Comparison of ENCODE assay signal across 1 cellular context in the genomic region with DNA sequence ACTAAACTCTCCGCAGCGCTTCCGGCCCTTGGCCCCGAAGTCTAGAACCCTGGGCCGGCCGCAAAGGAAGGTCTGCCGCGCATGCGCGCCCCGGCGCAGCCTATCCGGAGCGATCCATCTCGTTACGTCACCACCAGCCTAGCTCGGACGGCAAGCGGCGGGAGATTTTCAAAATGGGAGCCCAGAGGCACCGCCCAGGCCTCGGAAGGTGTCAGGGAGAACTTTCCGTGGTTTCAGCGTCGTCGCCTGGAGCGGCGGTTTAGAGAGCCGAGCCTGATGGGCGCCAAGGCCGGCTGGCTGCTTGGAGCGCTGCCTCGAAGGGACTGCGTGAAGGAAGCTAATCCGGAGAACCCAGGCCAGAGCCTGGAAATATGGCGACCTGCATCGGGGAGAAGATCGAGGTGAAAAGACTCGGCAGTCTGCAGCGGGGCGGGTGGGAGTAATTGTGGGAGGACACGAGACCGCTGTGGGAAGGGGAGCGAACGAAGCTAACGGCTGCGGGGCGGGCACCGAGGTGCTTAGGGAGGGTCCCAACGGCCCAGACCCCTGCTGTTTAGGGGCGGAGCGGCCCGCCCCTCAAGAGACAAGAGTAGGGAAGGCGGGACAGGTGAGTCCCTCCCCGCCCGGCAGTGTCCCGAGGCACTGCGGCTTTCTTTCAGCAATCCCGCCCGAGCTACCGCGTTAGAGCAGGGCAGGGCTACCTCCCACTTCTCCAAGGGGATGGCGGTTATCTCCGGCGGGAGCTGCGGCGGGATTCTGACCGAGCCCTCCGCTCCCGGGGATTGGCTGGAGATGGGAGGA.
TF ChIP-seq lines count a peak whose summit lies in the region.

TSS of gene PLK4 (plus strand) at position 130 of the 801 bp plus-strand sequence. CDS start at position 372, 242 bp downstream.

TF ChIP-seq in K562, 482 proteins besides CTCF, POLR2A, EP300 and RAD21 (continued from another document and continues in another):
- peak; percentile 81 for TF ChIP-seq E2F8 (IDR thresholded peaks at IDR 0.05; ENCODE audit: low read depth, partially characterized antibody)
- TF ChIP-seq CCNT2 (IDR thresholded peaks at IDR 0.05; ENCODE audit: borderline replicate concordance, extremely low read depth, insufficient read length, low read depth, low read length) = no peak
- TF ChIP-seq ZNF24 (IDR thresholded peaks at IDR 0.05) = no peak
- no peak for TF ChIP-seq CHD4 (IDR thresholded peaks at IDR 0.05; ENCODE audit: insufficient read depth, insufficient replicate concordance, low read depth, low read length, poor library complexity, severe bottlenecking)
- TF ChIP-seq THAP7 (CRISPR knock-in tag; IDR thresholded peaks at IDR 0.05) = no peak
- no peak for TF ChIP-seq ZNF311 (CRISPR knock-in tag; IDR thresholded peaks at IDR 0.05)
- TF ChIP-seq MCM2 (IDR thresholded peaks at IDR 0.05; ENCODE audit: low read depth) = no peak
- TF ChIP-seq ZNF224 (CRISPR knock-in tag; IDR thresholded peaks at IDR 0.05) = no peak
- TF ChIP-seq TCF7L2 (IDR thresholded peaks at IDR 0.05; ENCODE audit: low read depth, low read length) = no peak
- no peak; the same call in 1 of the 2 replicates for TF ChIP-seq HCFC1 (IDR thresholded peaks at IDR 0.05; ENCODE audit: low read depth, low read length)
- peak; percentile 94 for TF ChIP-seq KDM5B (IDR thresholded peaks at IDR 0.05; ENCODE audit: insufficient replicate concordance, low read depth, low read length)
- peak; percentile 66; the same call in 1 of the 2 replicates for TF ChIP-seq ZBTB1 (CRISPR knock-in tag; IDR thresholded peaks at IDR 0.05; ENCODE audit: borderline replicate concordance, low read depth)
- no peak for TF ChIP-seq ZNF23 (CRISPR knock-in tag; IDR thresholded peaks at IDR 0.05)
- peak; percentile 60; the same call in 1 of the 2 replicates for TF ChIP-seq CHD2 (IDR thresholded peaks at IDR 0.05; ENCODE audit: low read depth, low read length)
- TF ChIP-seq ERF (CRISPR knock-in tag; IDR thresholded peaks at IDR 0.05) = no peak
- peak; percentile 64 to 94 (median 89) for TF ChIP-seq YY1 (IDR thresholded peaks at IDR 0.05; ENCODE audit: borderline replicate concordance in 1 of 3, control insufficient read depth in 1 of 3, extremely low read depth in 1 of 3, insufficient read depth in 3 of 3, insufficient read length in 1 of 3, insufficient replicate concordance in 2 of 3, low read depth in 1 of 3, low read length in 2 of 3)
- TF ChIP-seq ZBED1 (IDR thresholded peaks at IDR 0.05) = no peak
- TF ChIP-seq TGIF2 (CRISPR knock-in tag; IDR thresholded peaks at IDR 0.05) = peak; percentile 65; the same call in 1 of the 2 replicates
- TF ChIP-seq FOSL1 (tag; conservative IDR thresholded peaks at IDR 0.05) = no peak
- TF ChIP-seq, protein P1, sequence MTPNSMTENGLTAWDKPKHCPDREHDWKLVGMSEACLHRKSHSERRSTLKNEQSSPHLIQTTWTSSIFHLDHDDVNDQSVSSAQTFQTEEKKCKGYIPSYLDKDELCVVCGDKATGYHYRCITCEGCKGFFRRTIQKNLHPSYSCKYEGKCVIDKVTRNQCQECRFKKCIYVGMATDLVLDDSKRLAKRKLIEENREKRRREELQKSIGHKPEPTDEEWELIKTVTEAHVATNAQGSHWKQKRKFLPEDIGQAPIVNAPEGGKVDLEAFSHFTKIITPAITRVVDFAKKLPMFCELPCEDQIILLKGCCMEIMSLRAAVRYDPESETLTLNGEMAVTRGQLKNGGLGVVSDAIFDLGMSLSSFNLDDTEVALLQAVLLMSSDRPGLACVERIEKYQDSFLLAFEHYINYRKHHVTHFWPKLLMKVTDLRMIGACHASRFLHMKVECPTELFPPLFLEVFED (CRISPR knock-in tag; conservative IDR thresholded peaks at IDR 0.05) = no peak
- no peak for TF ChIP-seq ZNF785 (CRISPR knock-in tag; IDR thresholded peaks at IDR 0.05)
- TF ChIP-seq E2F3 (CRISPR knock-in tag; IDR thresholded peaks at IDR 0.05) = no peak
- no peak for TF ChIP-seq ZNF41 (CRISPR knock-in tag; conservative IDR thresholded peaks at IDR 0.05)
- 0 out of 4 replicates have a peak, but pooled peaks of 1 of the 2 experiments have one; percentile 37 for TF ChIP-seq SRF (CRISPR knock-in tag; IDR thresholded peaks at IDR 0.05)
- no peak for TF ChIP-seq KDM1A (IDR thresholded peaks at IDR 0.05)
- TF ChIP-seq, protein P2, sequence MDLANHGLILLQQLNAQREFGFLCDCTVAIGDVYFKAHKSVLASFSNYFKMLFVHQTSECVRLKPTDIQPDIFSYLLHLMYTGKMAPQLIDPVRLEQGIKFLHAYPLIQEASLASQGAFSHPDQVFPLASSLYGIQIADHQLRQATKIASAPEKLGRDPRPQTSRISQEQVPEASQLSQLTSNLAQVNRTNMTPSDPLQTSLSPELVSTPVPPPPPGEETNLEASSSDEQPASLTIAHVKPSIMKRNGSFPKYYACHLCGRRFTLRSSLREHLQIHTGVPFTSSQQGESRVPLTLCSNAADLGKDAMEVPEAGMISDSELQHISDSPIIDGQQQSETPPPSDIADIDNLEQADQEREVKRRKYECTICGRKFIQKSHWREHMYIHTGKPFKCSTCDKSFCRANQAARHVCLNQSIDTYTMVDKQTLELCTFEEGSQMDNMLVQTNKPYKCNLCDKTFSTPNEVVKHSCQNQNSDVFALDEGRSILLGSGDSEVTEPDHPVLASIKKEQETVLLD (IDR thresholded peaks at IDR 0.05) = peak; percentile 97
- no peak for TF ChIP-seq KAT8 (IDR thresholded peaks at IDR 0.05; ENCODE audit: low read depth)
- TF ChIP-seq POLR2B (IDR thresholded peaks at IDR 0.05; ENCODE audit: low read depth, partially characterized antibody) = peak; percentile 85
- TF ChIP-seq POLR3G (IDR thresholded peaks at IDR 0.05; ENCODE audit: extremely low read depth, insufficient read length, insufficient replicate concordance) = no peak
- peak; percentile 70 for TF ChIP-seq RFX5 (IDR thresholded peaks at IDR 0.05; ENCODE audit: low read depth, low read length)
- peak; percentile 95 for TF ChIP-seq SUPT5H (IDR thresholded peaks at IDR 0.05)
- TF ChIP-seq SMARCB1 (IDR thresholded peaks at IDR 0.05; ENCODE audit: insufficient read length, low read depth) = no peak
- TF ChIP-seq MYBL2 (IDR thresholded peaks at IDR 0.05; ENCODE audit: low read depth) = peak; percentile 92
- no peak for TF ChIP-seq MYBL2 (CRISPR knock-in tag; IDR thresholded peaks at IDR 0.05; ENCODE audit: borderline replicate concordance)
- TF ChIP-seq MAFK (IDR thresholded peaks at IDR 0.05; ENCODE audit: low read length) = no peak
- no peak for TF ChIP-seq ZNF75A (CRISPR knock-in tag; IDR thresholded peaks at IDR 0.05)
- TF ChIP-seq ZNF57 (CRISPR knock-in tag; IDR thresholded peaks at IDR 0.05) = no peak
- no peak for TF ChIP-seq ETS2 (tag; IDR thresholded peaks at IDR 0.05; ENCODE audit: borderline replicate concordance, poor library complexity, severe bottlenecking)
- TF ChIP-seq WHSC1 (IDR thresholded peaks at IDR 0.05; ENCODE audit: low read length) = no peak
- TF ChIP-seq SMC3 (conservative IDR thresholded peaks at IDR 0.05; ENCODE audit: insufficient read depth, low read depth, low read length) = no peak
- TF ChIP-seq ETV5 (CRISPR knock-in tag; IDR thresholded peaks at IDR 0.05; ENCODE audit: low read depth) = peak; percentile 95
- TF ChIP-seq U2AF1 (optimal IDR thresholded peaks at IDR 0.05; ENCODE audit: low read depth, low read length) = no peak
- TF ChIP-seq GTF2E2 (tag; IDR thresholded peaks at IDR 0.05) = peak; percentile 59; the same call in 1 of the 2 replicates
- TF ChIP-seq ZNF212 (CRISPR knock-in tag; IDR thresholded peaks at IDR 0.05) = no peak
- no peak for TF ChIP-seq ZNF583 (CRISPR knock-in tag; IDR thresholded peaks at IDR 0.05)
- TF ChIP-seq KDM4B (IDR thresholded peaks at IDR 0.05; ENCODE audit: borderline replicate concordance in 2 of 2, low read depth in 1 of 2) = peak in 1 of 2 experiments; percentile 74; a peak in 1 of 4 replicates
- peak; percentile 57; the same call in 1 of the 2 replicates for TF ChIP-seq ZNF584 (CRISPR knock-in tag; IDR thresholded peaks at IDR 0.05; ENCODE audit: low read depth)
- TF ChIP-seq, protein P3, sequence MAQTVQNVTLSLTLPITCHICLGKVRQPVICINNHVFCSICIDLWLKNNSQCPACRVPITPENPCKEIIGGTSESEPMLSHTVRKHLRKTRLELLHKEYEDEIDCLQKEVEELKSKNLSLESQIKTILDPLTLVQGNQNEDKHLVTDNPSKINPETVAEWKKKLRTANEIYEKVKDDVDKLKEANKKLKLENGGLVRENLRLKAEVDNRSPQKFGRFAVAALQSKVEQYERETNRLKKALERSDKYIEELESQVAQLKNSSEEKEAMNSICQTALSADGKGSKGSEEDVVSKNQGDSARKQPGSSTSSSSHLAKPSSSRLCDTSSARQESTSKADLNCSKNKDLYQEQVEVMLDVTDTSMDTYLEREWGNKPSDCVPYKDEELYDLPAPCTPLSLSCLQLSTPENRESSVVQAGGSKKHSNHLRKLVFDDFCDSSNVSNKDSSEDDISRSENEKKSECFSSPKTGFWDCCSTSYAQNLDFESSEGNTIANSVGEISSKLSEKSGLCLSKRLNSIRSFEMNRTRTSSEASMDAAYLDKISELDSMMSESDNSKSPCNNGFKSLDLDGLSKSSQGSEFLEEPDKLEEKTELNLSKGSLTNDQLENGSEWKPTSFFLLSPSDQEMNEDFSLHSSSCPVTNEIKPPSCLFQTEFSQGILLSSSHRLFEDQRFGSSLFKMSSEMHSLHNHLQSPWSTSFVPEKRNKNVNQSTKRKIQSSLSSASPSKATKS (CRISPR knock-in tag; IDR thresholded peaks at IDR 0.05) = no peak
- TF ChIP-seq ZNF644 (tag; IDR thresholded peaks at IDR 0.05; ENCODE audit: low read depth) = peak; percentile 69; the same call in 1 of the 2 replicates
- no peak for TF ChIP-seq GATAD2A (IDR thresholded peaks at IDR 0.05)
- peak; percentile 61; the same call in 1 of the 2 replicates for TF ChIP-seq NBN (IDR thresholded peaks at IDR 0.05; ENCODE audit: low read depth)
- TF ChIP-seq NR1H2 (CRISPR knock-in tag; IDR thresholded peaks at IDR 0.05) = no peak
- TF ChIP-seq ZNF217 (CRISPR knock-in tag; IDR thresholded peaks at IDR 0.05) = no peak
- TF ChIP-seq HNRNPK (IDR thresholded peaks at IDR 0.05; ENCODE audit: low read depth, low read length, poor library complexity, severe bottlenecking) = no peak
- TF ChIP-seq PURB (CRISPR knock-in tag; IDR thresholded peaks at IDR 0.05; ENCODE audit: low read depth) = no peak
- no peak for TF ChIP-seq CSDE1 (IDR thresholded peaks at IDR 0.05)
- TF ChIP-seq RFX1 (IDR thresholded peaks at IDR 0.05) = no peak
- no peak for TF ChIP-seq ARNT (IDR thresholded peaks at IDR 0.05)
- TF ChIP-seq, protein P4, sequence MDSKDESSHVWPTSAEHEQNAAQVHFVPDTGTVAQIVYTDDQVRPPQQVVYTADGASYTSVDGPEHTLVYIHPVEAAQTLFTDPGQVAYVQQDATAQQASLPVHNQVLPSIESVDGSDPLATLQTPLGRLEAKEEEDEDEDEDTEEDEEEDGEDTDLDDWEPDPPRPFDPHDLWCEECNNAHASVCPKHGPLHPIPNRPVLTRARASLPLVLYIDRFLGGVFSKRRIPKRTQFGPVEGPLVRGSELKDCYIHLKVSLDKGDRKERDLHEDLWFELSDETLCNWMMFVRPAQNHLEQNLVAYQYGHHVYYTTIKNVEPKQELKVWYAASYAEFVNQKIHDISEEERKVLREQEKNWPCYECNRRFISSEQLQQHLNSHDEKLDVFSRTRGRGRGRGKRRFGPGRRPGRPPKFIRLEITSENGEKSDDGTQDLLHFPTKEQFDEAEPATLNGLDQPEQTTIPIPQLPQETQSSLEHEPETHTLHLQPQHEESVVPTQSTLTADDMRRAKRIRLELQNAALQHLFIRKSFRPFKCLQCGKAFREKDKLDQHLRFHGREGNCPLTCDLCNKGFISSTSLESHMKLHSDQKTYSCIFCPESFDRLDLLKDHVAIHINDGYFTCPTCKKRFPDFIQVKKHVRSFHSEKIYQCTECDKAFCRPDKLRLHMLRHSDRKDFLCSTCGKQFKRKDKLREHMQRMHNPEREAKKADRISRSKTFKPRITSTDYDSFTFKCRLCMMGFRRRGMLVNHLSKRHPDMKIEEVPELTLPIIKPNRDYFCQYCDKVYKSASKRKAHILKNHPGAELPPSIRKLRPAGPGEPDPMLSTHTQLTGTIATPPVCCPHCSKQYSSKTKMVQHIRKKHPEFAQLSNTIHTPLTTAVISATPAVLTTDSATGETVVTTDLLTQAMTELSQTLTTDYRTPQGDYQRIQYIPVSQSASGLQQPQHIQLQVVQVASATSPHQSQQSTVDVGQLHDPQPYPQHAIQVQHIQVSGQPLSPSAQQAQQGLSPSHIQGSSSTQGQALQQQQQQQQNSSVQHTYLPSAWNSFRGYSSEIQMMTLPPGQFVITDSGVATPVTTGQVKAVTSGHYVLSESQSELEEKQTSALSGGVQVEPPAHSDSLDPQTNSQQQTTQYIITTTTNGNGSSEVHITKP (IDR thresholded peaks at IDR 0.05; ENCODE audit: partially characterized antibody) = no peak
- TF ChIP-seq, protein P5, sequence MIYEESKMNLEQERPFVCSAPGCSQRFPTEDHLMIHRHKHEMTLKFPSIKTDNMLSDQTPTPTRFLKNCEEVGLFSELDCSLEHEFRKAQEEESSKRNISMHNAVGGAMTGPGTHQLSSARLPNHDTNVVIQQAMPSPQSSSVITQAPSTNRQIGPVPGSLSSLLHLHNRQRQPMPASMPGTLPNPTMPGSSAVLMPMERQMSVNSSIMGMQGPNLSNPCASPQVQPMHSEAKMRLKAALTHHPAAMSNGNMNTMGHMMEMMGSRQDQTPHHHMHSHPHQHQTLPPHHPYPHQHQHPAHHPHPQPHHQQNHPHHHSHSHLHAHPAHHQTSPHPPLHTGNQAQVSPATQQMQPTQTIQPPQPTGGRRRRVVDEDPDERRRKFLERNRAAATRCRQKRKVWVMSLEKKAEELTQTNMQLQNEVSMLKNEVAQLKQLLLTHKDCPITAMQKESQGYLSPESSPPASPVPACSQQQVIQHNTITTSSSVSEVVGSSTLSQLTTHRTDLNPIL (CRISPR knock-in tag; IDR thresholded peaks at IDR 0.05) = no peak
